8 cellular contexts compared by ENCODE assay signal in the genomic region with DNA sequence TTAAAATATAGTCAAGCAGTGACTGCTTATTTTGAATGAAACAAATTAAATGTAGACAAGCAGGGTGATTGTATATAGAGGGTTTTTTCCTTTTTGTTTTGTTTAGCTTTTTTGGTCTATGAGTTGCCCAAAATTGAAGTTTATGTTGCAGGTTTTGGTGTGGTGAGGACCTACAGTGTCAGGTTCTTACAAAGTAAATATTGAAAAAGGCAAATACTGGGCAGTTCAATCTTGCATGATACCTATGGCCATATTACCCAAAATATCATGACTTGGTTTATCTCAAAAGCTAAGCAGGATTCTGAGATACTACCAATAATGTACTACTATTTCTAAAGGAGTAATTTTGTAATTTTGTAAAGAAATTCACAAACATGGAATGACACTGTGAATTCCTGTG. TPM values are rescaled to one million over a fixed set of nuclear protein-coding genes. Genes with fewer than 3 reads are reported as not detected.
A peak's percentile ranks its signal among the peaks of the same experiment; 100 is the strongest.
DNase-seq lines count a peak whose midpoint lies in the region; ATAC-seq, FAIRE-seq and TF ChIP-seq lines count a peak whose summit lies in the region.

No MANE protein-coding gene starts in this region.

- no peak for FAIRE-seq in GM12878 (lab: Jason Lieb, UNC)

- peaks cover 60% of the 10 kb centered on the region for H3K4me1 Mint-ChIP-seq in activated naive CD4-positive, alpha-beta T cell treated with anti-CD3 and anti-CD28 coated beads, Interleukin-2, amount 50 U/mL, for 24 hours
- peaks cover 40% of the 10 kb centered on the region for H3K4me1 Mint-ChIP-seq in WTC11

- TF ChIP-seq RAD21 in GM12878 (IDR thresholded peaks at IDR 0.05; ENCODE audit: insufficient read depth, low read depth, low read length) = no peak

- H3K27me3 Mint-ChIP-seq in activated naive CD4-positive, alpha-beta T cell treated with anti-CD3 and anti-CD28 coated beads, Interleukin-2, amount 50 U/mL, for 24 hours = no peaks in the 10 kb centered on the region
- no peaks in the 10 kb centered on the region for H3K27me3 Mint-ChIP-seq in WTC11 (ENCODE audit: low read depth)

- TF ChIP-seq EP300 in GM12878 (IDR thresholded peaks at IDR 0.05; ENCODE audit: borderline replicate concordance in 1 of 2, control insufficient read depth in 1 of 2, low read depth in 2 of 2, low read length in 2 of 2) (no peak), transverse colon (IDR thresholded peaks at IDR 0.05; ENCODE audit: low read depth) (no peak)

- no peak for DNase-seq in activated naive CD4-positive, alpha-beta T cell treated with anti-CD3 and anti-CD28 coated beads, Interleukin-2, amount 50 U/mL, for 72 hours (ENCODE audit: low spot score in 2 of 2)
- no peak for DNase-seq in GM12878 (ENCODE audit: low read depth, low spot score)
- no peak for DNase-seq in transverse colon
- DNase-seq in NCI-H128 (lab: John Stamatoyannopoulos, UW; ENCODE audit: unreplicated experiment) = no peak
- no peak for DNase-seq in WTC11 (ENCODE audit: low spot score)
- no peak for DNase-seq in superior temporal gyrus (ENCODE audit: extremely low spot score)

- peak overlapping the region; percentile 83 for H3K9ac ChIP-seq in GM12878 (ENCODE audit: control insufficient read depth, insufficient read depth, low read length)

- RAD21 ChIA-PET in GM12878 (lab: Charles Lee; ENCODE audit: unreplicated experiment) = interaction anchor here (0.7 to 9.9 kb wide), 4 partner anchors 17 to 620 kb away, joined by 3 to 158 read pairs (median 4); a partner anchor contains a TSS

- in situ Hi-C loops in GM12878 (cut with MboI) (no loop called here), transverse colon (cut with MboI; ENCODE audit: low pct_ligation_motif_present in 1 of 4, low pct_unique_long_range_greater_than_20kb in 1 of 4, low sequenced_read_pairs in 3 of 4) (no loop called here)

- TF ChIP-seq POLR2A in GM12878 (IDR thresholded peaks at IDR 0.05; ENCODE audit: low read depth, low read length) (no peak), transverse colon (IDR thresholded peaks at IDR 0.05) (no peak)

- no peaks in the 10 kb centered on the region for H3K9me3 Mint-ChIP-seq in activated naive CD4-positive, alpha-beta T cell treated with anti-CD3 and anti-CD28 coated beads, Interleukin-2, amount 50 U/mL, for 24 hours
- H3K9me3 Mint-ChIP-seq in activated naive CD4-positive, alpha-beta T cell treated with anti-CD3 and anti-CD28 coated beads, Interleukin-2, amount 50 U/mL, for 72 hours = no peaks in the 10 kb centered on the region
- no peaks in the 10 kb centered on the region for H3K9me3 Mint-ChIP-seq in WTC11

- H3K27me3 ChIP-seq in GM12878 (replicated peaks in 1 of 2; ENCODE audit: control insufficient read depth in 2 of 2, insufficient read depth in 2 of 2, low read length in 1 of 2) (no peaks in the 10 kb centered on the region), transverse colon (no peaks in the 10 kb centered on the region)

- SMC1A ChIA-PET in GM12878 (lab: Charles Lee; ENCODE audit: uncharacterized antibody, unreplicated experiment) = interaction anchor here (1.2 to 6.0 kb wide), 7 partner anchors 25 to 615 kb away, joined by 3 to 89 read pairs (median 5); a partner anchor contains a TSS

- H3K4me3 ChIP-seq in GM12878 (peak overlapping the region; percentile 78), mesodermal cell (ENCODE audit: extremely low read depth, insufficient read depth, low read length, poor library complexity, severe bottlenecking) (peak overlapping the region; percentile 18), transverse colon (peak overlapping the region in 3 of 4 donors; percentile 46 to 59 (median 57))

- no peaks in the 10 kb centered on the region for H4K20me1 ChIP-seq in GM12878 (ENCODE audit: control insufficient read depth, insufficient read depth)

- no peak overlapping the region; the same call in 1 of the 2 replicates for H2AFZ ChIP-seq in GM12878 (ENCODE audit: control insufficient read depth, low read depth, low read length)

- H3K36me3 Mint-ChIP-seq in activated naive CD4-positive, alpha-beta T cell treated with anti-CD3 and anti-CD28 coated beads, Interleukin-2, amount 50 U/mL, for 24 hours = no peaks in the 10 kb centered on the region
- H3K36me3 Mint-ChIP-seq in activated naive CD4-positive, alpha-beta T cell treated with anti-CD3 and anti-CD28 coated beads, Interleukin-2, amount 50 U/mL, for 72 hours = peaks cover 0 to 9% of the 10 kb centered on the region in 2 donors
- H3K36me3 Mint-ChIP-seq in WTC11 = no peaks in the 10 kb centered on the region

- intact Hi-C loops in GM12878 (cut with micrococcal nuclease; ENCODE audit: unreplicated experiment) = loop anchor here (5.0 to 10.0 kb wide), 2 partner anchors 322 to 646 kb away; a partner anchor contains a TSS
- intact Hi-C loops in transverse colon (cut with DNase I; ENCODE audit: low total_unique reads) = no loop called here

- peak overlapping the region; percentile 94; the same call in 1 of the 2 replicates for H3K27ac ChIP-seq in GM12878 (ENCODE audit: control insufficient read depth, insufficient read depth)
- H3K27ac ChIP-seq in mesodermal cell (ENCODE audit: low read depth, low read length, severe bottlenecking) = no peak overlapping the region
- H3K27ac ChIP-seq in transverse colon = peak overlapping the region; percentile 86 to 94 (median 92)

- ATAC-seq in activated naive CD4-positive, alpha-beta T cell treated with anti-CD3 and anti-CD28 coated beads, Interleukin-2, amount 50 U/mL, for 72 hours = no peak
- peak; percentile 0; the same call in 1 of the 3 replicates for ATAC-seq in GM12878
- ATAC-seq in WTC11 = no peak

- no TSS peak for BruUV-seq in GM12878 (replicated peaks; lab: Mats Ljungman, UMichigan)

- H3K27ac Mint-ChIP-seq in activated naive CD4-positive, alpha-beta T cell treated with anti-CD3 and anti-CD28 coated beads, Interleukin-2, amount 50 U/mL, for 24 hours = no peak overlapping the region
- peak overlapping the region in 1 of 2 donors; percentile 99 for H3K27ac Mint-ChIP-seq in activated naive CD4-positive, alpha-beta T cell treated with anti-CD3 and anti-CD28 coated beads, Interleukin-2, amount 50 U/mL, for 72 hours
- no peak overlapping the region for H3K27ac Mint-ChIP-seq in WTC11

- H3K4me1 ChIP-seq in GM12878 (ENCODE audit: control insufficient read depth, insufficient read depth, low read length) = no peaks in the 10 kb centered on the region
- no peaks in the 10 kb centered on the region for H3K4me1 ChIP-seq in mesodermal cell (ENCODE audit: control insufficient read depth, insufficient read depth, low read length, poor library complexity, severe bottlenecking)
- H3K4me1 ChIP-seq in transverse colon = peaks cover 5 to 64% (median 35%) of the 10 kb centered on the region in 4 donors

- H3K9me3 ChIP-seq in GM12878 (replicated peaks; ENCODE audit: control insufficient read depth, insufficient read depth, low read length) = no peaks in the 10 kb centered on the region
- no peaks in the 10 kb centered on the region for H3K9me3 ChIP-seq in mesodermal cell (ENCODE audit: control insufficient read depth, low read length)
- no peaks in the 10 kb centered on the region for H3K9me3 ChIP-seq in transverse colon

- H3K79me2 ChIP-seq in GM12878 (ENCODE audit: control insufficient read depth, insufficient read depth, low read length) = peaks cover 53% of the 10 kb centered on the region

- H3K4me2 ChIP-seq in GM12878 (ENCODE audit: control insufficient read depth, insufficient read depth) = peak overlapping the region; percentile 82

- CTCF ChIA-PET in GM12878 (lab: Yijun Ruan, JAX) = interaction anchor here (1.7 to 5.5 kb wide), 3 partner anchors 25 to 107 kb away, joined by 5 to 73 read pairs (median 26); a partner anchor contains a TSS
- CTCF ChIA-PET in WTC11 (lab: Charles Lee) = interaction anchor here (1.5 kb wide), 1 partner anchor 108 kb away, joined by 5 read pairs; no protein-coding TSS in a partner anchor

- TF ChIP-seq CTCF in GM12878 (IDR thresholded peaks at IDR 0.05 in 2 of 3, conservative IDR thresholded peaks at IDR 0.05 in 1 of 3; ENCODE audit: control insufficient read depth in 2 of 3, extremely low read depth in 1 of 3, insufficient read depth in 1 of 3, low read depth in 3 of 3, low read length in 3 of 3) (no peak), transverse colon (IDR thresholded peaks at IDR 0.05) (no peak), WTC11 (IDR thresholded peaks at IDR 0.05) (no peak)

- peak overlapping the region; percentile 94 for H3K4me3 Mint-ChIP-seq in activated naive CD4-positive, alpha-beta T cell treated with anti-CD3 and anti-CD28 coated beads, Interleukin-2, amount 50 U/mL, for 24 hours
- no peak overlapping the region for H3K4me3 Mint-ChIP-seq in WTC11

- POLR2A ChIA-PET in GM12878 (lab: Charles Lee) (interaction anchor here (1.1 to 15.3 kb wide), 2 partner anchors 9 to 29 kb away, joined by 3 to 312 read pairs; a partner anchor contains a TSS), WTC11 (lab: Charles Lee) (no interaction called here)

- H3K36me3 ChIP-seq in GM12878 (ENCODE audit: control insufficient read depth in 2 of 2, insufficient read depth in 2 of 2, low read length in 1 of 2) (no peaks in the 10 kb centered on the region), mesodermal cell (ENCODE audit: control insufficient read depth, insufficient read depth, low read length) (no peaks in the 10 kb centered on the region), transverse colon (no peaks in the 10 kb centered on the region)

RNA-seq across cellular contexts. Expression of a gene that starts 1.8 kb away (rescaled TPM):
- total RNA-seq in activated naive CD4-positive, alpha-beta T cell treated with anti-CD3 and anti-CD28 coated beads, Interleukin-2, amount 50 U/mL, for 72 hours = 10 to 100 TPM in 1 of 2 donors, 1 to 10 TPM in 1; 9.8 to 35.8 TPM
- total RNA-seq in GM12878 (2013; cell fraction: nucleolus; rRNA removed) = 19.7 and 20.8 TPM in 2 replicates
- total RNA-seq in GM12878 (2014; rRNA removed) (5.3 and 6.9 TPM in 2 replicates), GM12878 (2014; rRNA removed; fragmentation: Illumina TruSeq; extraction: Trizol) (6.2 and 6.5 TPM in 2 replicates), GM12878 (2021) (7.3 and 7.6 TPM in 2 replicates), transverse colon (10 to 100 TPM in 2 of 4 donors, 1 to 10 TPM in 2; 4.0 to 30.2 (median 16.9) TPM), WTC11 (2021) (23.4 to 26.5 TPM (median 26.0 TPM) in 3 replicates)
- 1.5 TPM for polyA plus RNA-seq in GM12878 (2011; ENCODE audit: low read depth)
- polyA plus RNA-seq in GM12878 (2011; rRNA removed) (6.6 and 13.6 TPM in 2 replicates), GM12878 (2014; fragmentation: Illumina TruSeq; extraction: Trizol) (6.5 and 8.8 TPM in 2 replicates), GM12878 (2014; fragmentation: Nextera tagmentation; extraction: Ambion mirVana) (1 to 10 TPM; 3.8 to 5.1 TPM), GM12878 (2014; rRNA removed) (5.9 and 8.1 TPM in 2 replicates), GM12878 (2016; fragmentation: Nextera tagmentation; extraction: Ambion mirVana) (10 to 100 TPM; 10.1 to 10.5 TPM)
- 2.0 TPM in 2 replicates for polyA plus RNA-seq in GM12878 (2011; cell fraction: cytosol; rRNA removed)
- polyA plus RNA-seq in GM12878 (2011; cell fraction: nucleus; rRNA removed) = 6.0 and 6.3 TPM in 2 replicates
- 4.4 and 7.0 TPM in 2 replicates for polyA plus RNA-seq in GM12878 (2012)
- polyA minus RNA-seq in GM12878 (2011; rRNA and poly(A)+ RNA removed) = 5.0 and 7.6 TPM in 2 replicates
- polyA minus RNA-seq in GM12878 (2011; cell fraction: cytosol; rRNA and poly(A)+ RNA removed) = 1.9 and 2.7 TPM in 2 replicates
- polyA minus RNA-seq in GM12878 (2011; cell fraction: nucleus; rRNA and poly(A)+ RNA removed) = 6.5 and 15.7 TPM in 2 replicates
- polyA plus RNA-seq in mesodermal cell (2013, experiment 1 of 2) = 19.4 TPM
- polyA plus RNA-seq in mesodermal cell (2013, experiment 2 of 2) = 26.2 TPM

RNA-seq across cellular contexts. Expression of a gene that starts 27.6 kb away (rescaled TPM):
- 100 to 1,000 TPM; 225 to 253 TPM for total RNA-seq in activated naive CD4-positive, alpha-beta T cell treated with anti-CD3 and anti-CD28 coated beads, Interleukin-2, amount 50 U/mL, for 72 hours
- 1,069 and 1,115 TPM in 2 replicates for total RNA-seq in GM12878 (2013; cell fraction: nucleolus; rRNA removed)
- total RNA-seq in GM12878 (2014; rRNA removed) = 186 and 207 TPM in 2 replicates
- total RNA-seq in GM12878 (2014; rRNA removed; fragmentation: Illumina TruSeq; extraction: Trizol) = 244 and 247 TPM in 2 replicates
- total RNA-seq in GM12878 (2021) = 184 and 196 TPM in 2 replicates
- 100 TPM for polyA plus RNA-seq in GM12878 (2011; ENCODE audit: low read depth)
- 343 and 471 TPM in 2 replicates for polyA plus RNA-seq in GM12878 (2011; rRNA removed)
- 135 and 172 TPM in 2 replicates for polyA plus RNA-seq in GM12878 (2011; cell fraction: cytosol; rRNA removed)
- polyA plus RNA-seq in GM12878 (2011; cell fraction: nucleus; rRNA removed) = 1,076 and 1,106 TPM in 2 replicates
- 110 and 134 TPM in 2 replicates for polyA plus RNA-seq in GM12878 (2012)
- polyA plus RNA-seq in GM12878 (2014; fragmentation: Illumina TruSeq; extraction: Trizol) = 209 and 221 TPM in 2 replicates
- 100 to 1,000 TPM; 110 to 114 TPM for polyA plus RNA-seq in GM12878 (2014; fragmentation: Nextera tagmentation; extraction: Ambion mirVana)
- 219 and 248 TPM in 2 replicates for polyA plus RNA-seq in GM12878 (2014; rRNA removed)
- 100 to 1,000 TPM; 136 to 142 TPM for polyA plus RNA-seq in GM12878 (2016; fragmentation: Nextera tagmentation; extraction: Ambion mirVana)
- 206 and 246 TPM in 2 replicates for polyA minus RNA-seq in GM12878 (2011; rRNA and poly(A)+ RNA removed)
- 89.7 and 89.8 TPM in 2 replicates for polyA minus RNA-seq in GM12878 (2011; cell fraction: cytosol; rRNA and poly(A)+ RNA removed)
- 400 and 534 TPM in 2 replicates for polyA minus RNA-seq in GM12878 (2011; cell fraction: nucleus; rRNA and poly(A)+ RNA removed)
- 149 TPM for polyA plus RNA-seq in mesodermal cell (2013, experiment 1 of 2)
- 144 TPM for polyA plus RNA-seq in mesodermal cell (2013, experiment 2 of 2)
- total RNA-seq in transverse colon = 100 to 1,000 TPM in 2 of 4 donors, 10 to 100 TPM in 2; 81.8 to 176 (median 101) TPM
- 175 to 208 TPM (median 176 TPM) in 3 replicates for total RNA-seq in WTC11 (2021)

RNA-seq across cellular contexts. Expression of a gene that starts 39.3 kb away (rescaled TPM):
- total RNA-seq in activated naive CD4-positive, alpha-beta T cell treated with anti-CD3 and anti-CD28 coated beads, Interleukin-2, amount 50 U/mL, for 72 hours = under 1 TPM; 0.16 to 0.39 TPM
- 0.12 TPM in 1 of 2 replicates, not detected in the other for total RNA-seq in GM12878 (2013; cell fraction: nucleolus; rRNA removed)
- total RNA-seq in GM12878 (2014; rRNA removed) (0.05 TPM in 1 of 2 replicates, not detected in the other), GM12878 (2014; rRNA removed; fragmentation: Illumina TruSeq; extraction: Trizol) (0.09 TPM in 2 replicates), GM12878 (2021) (0.08 and 0.11 TPM in 2 replicates), transverse colon (10 to 100 TPM; 14.2 to 40.1 (median 24.1) TPM), WTC11 (2021) (0.83 to 1.6 TPM (median 1.1 TPM) in 3 replicates)
- not detected for polyA plus RNA-seq in GM12878 (2011; ENCODE audit: low read depth)
- polyA plus RNA-seq in GM12878 (2011; rRNA removed) (0.04 and 0.33 TPM in 2 replicates), GM12878 (2014; fragmentation: Illumina TruSeq; extraction: Trizol) (0.03 TPM in 1 of 2 replicates, not detected in the other), GM12878 (2014; fragmentation: Nextera tagmentation; extraction: Ambion mirVana) (under 1 TPM; 0.04 to 0.10 TPM), GM12878 (2014; rRNA removed) (0.04 and 0.08 TPM in 2 replicates), GM12878 (2016; fragmentation: Nextera tagmentation; extraction: Ambion mirVana) (under 1 TPM in 1 of 2 experiments, not detected in 1; 0.23 TPM)
- polyA plus RNA-seq in GM12878 (2011; cell fraction: cytosol; rRNA removed) = not detected in 2 replicates
- polyA plus RNA-seq in GM12878 (2011; cell fraction: nucleus; rRNA removed) = 0.03 TPM in 1 of 2 replicates, not detected in the other
- polyA plus RNA-seq in GM12878 (2012) = not detected in 2 replicates
- not detected in 2 replicates for polyA minus RNA-seq in GM12878 (2011; rRNA and poly(A)+ RNA removed)
- not detected in 2 replicates for polyA minus RNA-seq in GM12878 (2011; cell fraction: cytosol; rRNA and poly(A)+ RNA removed)
- polyA minus RNA-seq in GM12878 (2011; cell fraction: nucleus; rRNA and poly(A)+ RNA removed) = not detected in 2 replicates
- not detected for polyA plus RNA-seq in mesodermal cell (2013, experiment 1 of 2)
- not detected for polyA plus RNA-seq in mesodermal cell (2013, experiment 2 of 2)

Comparison
In these comparisons a context has a peak if more than half of its experiments do, and no peak if none do; other contexts are left out.
1. H3K4me3 ChIP-seq: peak in every context shown above with its lines; median percentile 78 in GM12878; 57 in transverse colon; 18 in mesodermal cell.